ENCODE assay signal across 23 cellular contexts in the genomic region with DNA sequence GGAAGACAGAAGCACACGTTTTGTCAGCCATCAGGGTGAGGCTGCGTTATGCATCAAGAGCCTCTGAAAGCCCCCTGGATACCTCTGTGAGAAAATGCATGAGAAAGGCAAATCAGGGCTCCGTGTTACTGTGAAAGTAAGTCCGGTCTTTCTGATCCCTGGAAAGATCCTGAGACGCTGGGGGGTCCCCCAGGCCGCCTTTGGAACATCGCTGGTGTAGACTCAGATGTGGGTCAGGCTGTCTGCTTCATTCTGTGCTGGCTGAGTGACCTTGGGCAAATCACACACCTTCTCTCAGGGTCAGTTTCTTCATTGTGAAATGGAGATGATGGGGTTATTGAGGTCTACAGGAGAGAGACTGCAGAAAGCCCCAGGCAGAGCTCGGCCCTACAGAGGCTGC. TPM values are rescaled to one million over a fixed set of nuclear protein-coding genes. Genes with fewer than 3 reads are reported as not detected.
A peak's percentile ranks its signal among the peaks of the same experiment; 100 is the strongest.
DNase-seq lines count a peak whose midpoint lies in the region; ATAC-seq, FAIRE-seq and TF ChIP-seq lines count a peak whose summit lies in the region.
"Had no signal": no experiment of that assay in that cellular context is flagged by ENCODE, and none has a peak within 500 bp of the region (broad histone marks: within the 10 kb centered on the region; RNA-seq: fewer than 3 reads in every experiment).

No MANE protein-coding gene starts in this region.

- no peak overlapping the region for H3K4ac ChIP-seq in H1 (replicated peaks; ENCODE audit: insufficient read length, low read depth, low read length)

- H3K9me3 Mint-ChIP-seq in natural killer cell (no peaks in the 10 kb centered on the region), neural crest cell (no peaks in the 10 kb centered on the region)
- no peaks in the 10 kb centered on the region for H3K9me3 Mint-ChIP-seq in natural killer cell treated with Interleukin-12 subunit alpha and Interleukin-12 subunit beta and Interleukin-15 and Interleukin-18, amount 100 ng/mL, for 72 hours
- H3K9me3 Mint-ChIP-seq: CD8-positive, alpha-beta T cell had no signal

- TF ChIP-seq EP300 in H1 (IDR thresholded peaks at IDR 0.05; ENCODE audit: borderline replicate concordance in 1 of 2, low read depth in 2 of 2, low read length in 2 of 2), result no peak

- intact Hi-C loops in natural killer cell (cut with micrococcal nuclease), result no loop called here

- H2BK5ac ChIP-seq in H1 (ENCODE audit: low read depth, low read length), result peak overlapping the region; percentile 100; the same call in 1 of the 2 replicates

- H3K4me3 Mint-ChIP-seq in natural killer cell (no peak overlapping the region), neural crest cell (no peak overlapping the region)
- no peak overlapping the region for H3K4me3 Mint-ChIP-seq in natural killer cell treated with Interleukin-12 subunit alpha and Interleukin-12 subunit beta and Interleukin-15 and Interleukin-18, amount 100 ng/mL, for 72 hours
- H3K4me3 Mint-ChIP-seq: B cell; CD8-positive, alpha-beta T cell had no signal

- no peak overlapping the region for H3K23ac ChIP-seq in H1 (ENCODE audit: insufficient read length)

- CTCF ChIA-PET in H1 (lab: Charles Lee; ENCODE audit: partially characterized antibody), result interaction anchor here (1.4 to 1.5 kb wide), 2 partner anchors 10 to 39 kb away, joined by 3 read pairs; no protein-coding TSS in a partner anchor

- H3K27ac Mint-ChIP-seq in natural killer cell (no peak overlapping the region), neural crest cell (ENCODE audit: unreplicated experiment) (peak overlapping the region; percentile 8)
- no peak overlapping the region for H3K27ac Mint-ChIP-seq in natural killer cell treated with Interleukin-12 subunit alpha and Interleukin-12 subunit beta and Interleukin-15 and Interleukin-18, amount 100 ng/mL, for 72 hours
- H3K27ac Mint-ChIP-seq: B cell; CD8-positive, alpha-beta T cell had no signal

- H2BK20ac ChIP-seq in H1 (ENCODE audit: low read length), result peak overlapping the region; percentile 86

- no peak for TF ChIP-seq POLR2A in H1 (IDR thresholded peaks at IDR 0.05; ENCODE audit: control extremely low read depth in 1 of 2, low read depth in 2 of 2, low read length in 2 of 2)

- H3K4me1 Mint-ChIP-seq in natural killer cell, result peaks cover 20 to 25% of the 10 kb centered on the region in 2 donors
- H3K4me1 Mint-ChIP-seq in natural killer cell treated with Interleukin-12 subunit alpha and Interleukin-12 subunit beta and Interleukin-15 and Interleukin-18, amount 100 ng/mL, for 72 hours (ENCODE audit: low read depth in 2 of 2), result peaks cover 0 to 20% of the 10 kb centered on the region in 2 donors
- peaks cover 22% of the 10 kb centered on the region for H3K4me1 Mint-ChIP-seq in neural crest cell
- H3K4me1 Mint-ChIP-seq: B cell had no signal

- peak overlapping the region; percentile 55; the same call in 1 of the 2 replicates for H3K18ac ChIP-seq in H1 (ENCODE audit: extremely low read depth, low read length)

- peaks cover 7 to 30% of the 10 kb centered on the region in 2 donors for H3K27me3 Mint-ChIP-seq in natural killer cell (ENCODE audit: low read depth in 2 of 2)
- H3K27me3 Mint-ChIP-seq in natural killer cell treated with Interleukin-12 subunit alpha and Interleukin-12 subunit beta and Interleukin-15 and Interleukin-18, amount 100 ng/mL, for 72 hours, result peaks cover 0 to 18% of the 10 kb centered on the region in 2 donors
- peaks cover 36% of the 10 kb centered on the region for H3K27me3 Mint-ChIP-seq in neural crest cell (ENCODE audit: low read depth)
- H3K27me3 Mint-ChIP-seq: B cell had no signal

- no peak overlapping the region for H4K5ac ChIP-seq in H1 (ENCODE audit: insufficient read length, low read depth, low read length)

- no peak for TF ChIP-seq RAD21 in H1 (IDR thresholded peaks at IDR 0.05 in 1 of 2, conservative IDR thresholded peaks at IDR 0.05 in 1 of 2; ENCODE audit: low read depth in 2 of 2, low read length in 2 of 2)

- H3K4me3 ChIP-seq in H1 (ENCODE audit: extremely low read depth in 1 of 4, insufficient read depth in 2 of 4, low read depth in 3 of 4, low read length in 4 of 4), result no peak overlapping the region
- H3K4me3 ChIP-seq: PC-9, SJSA1 had no signal

- POLR2A ChIA-PET in H1 (lab: Charles Lee; ENCODE audit: partially characterized antibody), result no interaction called here

- no peak overlapping the region for H3K56ac ChIP-seq in H1 (replicated peaks; ENCODE audit: insufficient read length, low read depth, low read length)

- H3K36me3 ChIP-seq in H1 (ENCODE audit: control insufficient read depth in 2 of 4, insufficient read depth in 4 of 4, low read length in 3 of 4), result no peaks in the 10 kb centered on the region
- H3K36me3 ChIP-seq: SJSA1 had no signal

- H3K79me2 ChIP-seq in H1 (ENCODE audit: control insufficient read depth in 1 of 2, insufficient read depth in 2 of 2, low read length in 2 of 2), result no peaks in the 10 kb centered on the region

- H2BK15ac ChIP-seq in H1 (ENCODE audit: low read length), result 0 out of 2 replicates have a peak overlapping the region, but pooled peaks have one; percentile 53

- FAIRE-seq in H1 (lab: Jason Lieb, UNC), result no peak
- FAIRE-seq: GM12891 had no signal

- no peak overlapping the region for H3K9ac ChIP-seq in H1 (replicated peaks in 1 of 4; ENCODE audit: extremely low read depth in 1 of 4, low read depth in 3 of 4, low read length in 3 of 4)

- no peak overlapping the region for H3K14ac ChIP-seq in H1 (ENCODE audit: insufficient read length)

- H2BK12ac ChIP-seq in H1 (ENCODE audit: low read depth, low read length), result peak overlapping the region; percentile 100; the same call in 1 of the 2 replicates

- H3K79me1 ChIP-seq in H1 (ENCODE audit: low read depth, low read length), result no peaks in the 10 kb centered on the region

- no peaks in the 10 kb centered on the region for H4K20me1 ChIP-seq in H1 (replicated peaks in 1 of 2; ENCODE audit: control insufficient read depth in 1 of 2, insufficient read depth in 2 of 2, low read length in 2 of 2)

- ATAC-seq in natural killer cell, result no peak
- no peak for ATAC-seq in natural killer cell treated with Interleukin-12 subunit alpha and Interleukin-12 subunit beta and Interleukin-15 and Interleukin-18, amount 100 ng/mL, for 72 hours
- no peak for ATAC-seq in GM18498 (IDR thresholded peaks at IDR 0.05; ENCODE audit: unreplicated experiment)
- ATAC-seq: CD8-positive, alpha-beta T cell; Right ventricle myocardium inferior had no signal

- no peak overlapping the region for H2AK5ac ChIP-seq in H1 (ENCODE audit: low read depth, low read length)

- TF ChIP-seq CTCF in natural killer cell (IDR thresholded peaks at IDR 0.05) (no peak), H1 (IDR thresholded peaks at IDR 0.05; ENCODE audit: control extremely low read depth in 1 of 3, insufficient read depth in 1 of 3, low read depth in 1 of 3, low read length in 3 of 3) (no peak), neural crest cell (conservative IDR thresholded peaks at IDR 0.05) (no peak)

- H4K8ac ChIP-seq in H1 (ENCODE audit: extremely low read depth, insufficient read depth, low read length), result no peak overlapping the region

- H3K27ac ChIP-seq in H1 (ENCODE audit: low read depth, low read length), result no peak overlapping the region
- H3K27ac ChIP-seq: C4-2B, PC-9 had no signal

- no peaks in the 10 kb centered on the region for H3K9me3 ChIP-seq in H1 (ENCODE audit: insufficient read depth in 2 of 2, low read depth in 1 of 2, low read length in 1 of 2)
- H3K9me3 ChIP-seq: SJSA1 had no signal

- no peaks in the 10 kb centered on the region for H3K23me2 ChIP-seq in H1 (ENCODE audit: low read depth, low read length)

- H2BK120ac ChIP-seq in H1 (replicated peaks; ENCODE audit: low read depth, low read length), result no peak overlapping the region

- no peak overlapping the region for H3K4me2 ChIP-seq in H1 (ENCODE audit: insufficient read depth in 1 of 2, low read depth in 2 of 2, low read length in 2 of 2)
- H3K4me2 ChIP-seq: PC-9 had no signal

- peak overlapping the region; percentile 96 for H4K91ac ChIP-seq in H1 (replicated peaks; ENCODE audit: insufficient read length, low read length)

- DNase-seq in natural killer cell (peak; percentile 2), H1 (ENCODE audit: low read depth in 1 of 2, low spot score in 2 of 2) (no peak), neural crest cell (ENCODE audit: low read depth, low spot score) (no peak), DMS114 treated with DMSO at 0.1 percent for 48 hours (lab: John Stamatoyannopoulos, UW; ENCODE audit: unreplicated experiment) (no peak), AML-193 (lab: John Stamatoyannopoulos, UW) (no peak)
- DNase-seq in natural killer cell treated with Interleukin-12 subunit alpha and Interleukin-12 subunit beta and Interleukin-15 and Interleukin-18, amount 100 ng/mL, for 72 hours (ENCODE audit: low spot score), result no peak
- DNase-seq: DMS 273 treated with DMSO at 0.1 percent for 48 hours, DMS79 treated with DMSO at 0.1 percent for 48 hours, GF-D8, NCI-H1048, NCI-H1417, NCI-H1694 treated with DMSO at 0.1 percent for 48 hours, NCI-H2081, NCI-H2227 treated with DMSO at 0.1 percent for 48 hours, NCI-H526 treated with DMSO at 0.1 percent for 48 hours, PC-9 had no signal

- no peak overlapping the region for H2AFZ ChIP-seq in H1 (ENCODE audit: low read length)
- H2AFZ ChIP-seq: PC-9 had no signal

- 88% methylated on average over 8 of the region's 8 CpGs; no CpG with 5 or more reads in 1 of the 2 experiments for WGBS in H1 (ENCODE audit: extremely low coverage in 1 of 2, insufficient coverage in 1 of 2, insufficient read length in 1 of 2, insufficient replicate concordance in 2 of 2, low coverage in 1 of 2, low lambda C conversion rate in 2 of 2, missing lambda C conversion rate in 1 of 2), 2 experiments

- H3K4me1 ChIP-seq in H1 (replicated peaks in 1 of 4; ENCODE audit: control insufficient read depth in 3 of 4, insufficient read depth in 4 of 4, low read length in 3 of 4), result peaks cover 6 to 25% (median 18%) of the 10 kb centered on the region in 4 experiments

- no peaks in the 10 kb centered on the region for H3K27me3 ChIP-seq in H1 (replicated peaks in 1 of 4; ENCODE audit: control insufficient read depth in 3 of 4, extremely low read depth in 1 of 4, insufficient read depth in 3 of 4, low read length in 3 of 4)
- H3K27me3 ChIP-seq: SJSA1 had no signal

- H3K36me3 Mint-ChIP-seq in natural killer cell, result no peaks in the 10 kb centered on the region
- no peaks in the 10 kb centered on the region for H3K36me3 Mint-ChIP-seq in natural killer cell treated with Interleukin-12 subunit alpha and Interleukin-12 subunit beta and Interleukin-15 and Interleukin-18, amount 100 ng/mL, for 72 hours
- H3K36me3 Mint-ChIP-seq in neural crest cell (ENCODE audit: low read depth), result no peaks in the 10 kb centered on the region
- H3K36me3 Mint-ChIP-seq: CD8-positive, alpha-beta T cell had no signal

RNA-seq across cellular contexts. Expression of gene HS6ST1, which starts 42.0 kb away (rescaled TPM):
- total RNA-seq in natural killer cell, result 10 to 100 TPM; 18.9 to 35.9 (median 28.8) TPM
- total RNA-seq in natural killer cell treated with Interleukin-12 subunit alpha and Interleukin-12 subunit beta and Interleukin-15 and Interleukin-18, amount 100 ng/mL, for 72 hours, result 10 to 100 TPM; 17.5 to 25.5 TPM
- total RNA-seq in H1 (2021; fragmentation: NEBNext Ultra II Directional; extraction: Animal tissue kit (Norgen Biotek cat#: 25700)), result 72.8 and 74.6 TPM in 2 replicates
- polyA plus RNA-seq in H1 (2011; rRNA removed), result 37.4 and 61.3 TPM in 2 replicates
- 37.9 TPM for polyA plus RNA-seq in H1 (2011; cell fraction: cytosol; rRNA removed)
- polyA plus RNA-seq in H1 (2011; cell fraction: nucleus; rRNA removed), result 51.0 TPM
- 44.2 to 60.1 TPM (median 56.3 TPM) in 4 replicates for polyA plus RNA-seq in H1 (2012, experiment 1 of 2)
- polyA plus RNA-seq in H1 (2012, experiment 2 of 2), result 57.3 TPM
- polyA plus RNA-seq in H1 (2013, experiment 1 of 2), result 41.0 TPM
- polyA plus RNA-seq in H1 (2013, experiment 2 of 2), result 45.1 TPM
- polyA minus RNA-seq in H1 (2011; rRNA and poly(A)+ RNA removed), result 26.9 and 34.9 TPM in 2 replicates
- polyA minus RNA-seq in H1 (2011; cell fraction: cytosol; rRNA and poly(A)+ RNA removed), result 49.1 TPM
- polyA minus RNA-seq in H1 (2011; cell fraction: nucleus; rRNA and poly(A)+ RNA removed), result 74.6 TPM
- total RNA-seq in neural crest cell, result 39.8 and 40.3 TPM in 2 replicates
